1 cellular context compared by ENCODE assay signal in the genomic region with DNA sequence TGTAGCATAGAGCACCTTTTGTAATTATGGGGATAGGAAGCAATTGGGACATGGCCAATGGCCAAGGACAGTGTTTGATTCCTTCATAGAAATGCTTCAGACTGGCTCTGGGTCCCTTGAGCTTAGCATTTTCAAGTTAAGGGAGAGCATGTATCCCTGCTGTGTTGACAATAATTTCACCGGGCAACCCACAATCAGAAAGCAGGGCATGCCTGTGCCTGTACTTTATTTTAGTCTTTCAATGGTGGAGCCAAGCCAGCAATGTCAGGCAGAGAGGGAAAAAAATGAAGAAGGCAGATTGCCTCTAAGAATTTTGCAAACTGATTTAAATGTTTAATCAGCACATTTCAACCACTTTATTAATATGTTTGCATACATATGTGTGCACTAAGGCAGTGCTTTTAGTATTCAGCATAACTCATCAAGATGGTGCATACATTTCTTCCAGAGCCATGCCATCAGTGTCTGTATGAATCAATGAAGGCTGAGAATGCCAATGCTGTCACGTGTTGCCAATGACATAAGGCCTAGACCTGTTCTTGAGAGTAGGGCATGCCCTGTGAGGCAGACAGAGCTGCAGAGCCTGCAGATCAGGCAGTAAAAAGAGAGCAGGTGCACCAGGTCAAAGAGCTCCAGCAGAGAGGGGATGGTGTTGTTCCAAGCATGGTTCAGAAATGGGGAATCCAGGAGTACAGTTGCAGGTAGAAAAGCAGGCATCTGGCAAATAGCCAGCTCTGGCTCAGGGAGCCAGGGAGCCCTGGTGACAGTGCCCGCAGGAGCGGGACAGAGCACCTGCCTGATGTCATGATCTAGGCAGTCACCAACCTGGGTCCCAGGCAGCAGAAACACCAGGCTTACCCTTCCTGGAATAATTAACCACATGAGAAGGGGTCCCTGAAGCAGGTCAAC.
TF ChIP-seq lines count a peak whose summit lies in the region.

No MANE protein-coding gene starts in this region.

TF ChIP-seq in HepG2, 621 proteins besides CTCF, POLR2A, EP300 and RAD21:
- TF ChIP-seq, protein P1, sequence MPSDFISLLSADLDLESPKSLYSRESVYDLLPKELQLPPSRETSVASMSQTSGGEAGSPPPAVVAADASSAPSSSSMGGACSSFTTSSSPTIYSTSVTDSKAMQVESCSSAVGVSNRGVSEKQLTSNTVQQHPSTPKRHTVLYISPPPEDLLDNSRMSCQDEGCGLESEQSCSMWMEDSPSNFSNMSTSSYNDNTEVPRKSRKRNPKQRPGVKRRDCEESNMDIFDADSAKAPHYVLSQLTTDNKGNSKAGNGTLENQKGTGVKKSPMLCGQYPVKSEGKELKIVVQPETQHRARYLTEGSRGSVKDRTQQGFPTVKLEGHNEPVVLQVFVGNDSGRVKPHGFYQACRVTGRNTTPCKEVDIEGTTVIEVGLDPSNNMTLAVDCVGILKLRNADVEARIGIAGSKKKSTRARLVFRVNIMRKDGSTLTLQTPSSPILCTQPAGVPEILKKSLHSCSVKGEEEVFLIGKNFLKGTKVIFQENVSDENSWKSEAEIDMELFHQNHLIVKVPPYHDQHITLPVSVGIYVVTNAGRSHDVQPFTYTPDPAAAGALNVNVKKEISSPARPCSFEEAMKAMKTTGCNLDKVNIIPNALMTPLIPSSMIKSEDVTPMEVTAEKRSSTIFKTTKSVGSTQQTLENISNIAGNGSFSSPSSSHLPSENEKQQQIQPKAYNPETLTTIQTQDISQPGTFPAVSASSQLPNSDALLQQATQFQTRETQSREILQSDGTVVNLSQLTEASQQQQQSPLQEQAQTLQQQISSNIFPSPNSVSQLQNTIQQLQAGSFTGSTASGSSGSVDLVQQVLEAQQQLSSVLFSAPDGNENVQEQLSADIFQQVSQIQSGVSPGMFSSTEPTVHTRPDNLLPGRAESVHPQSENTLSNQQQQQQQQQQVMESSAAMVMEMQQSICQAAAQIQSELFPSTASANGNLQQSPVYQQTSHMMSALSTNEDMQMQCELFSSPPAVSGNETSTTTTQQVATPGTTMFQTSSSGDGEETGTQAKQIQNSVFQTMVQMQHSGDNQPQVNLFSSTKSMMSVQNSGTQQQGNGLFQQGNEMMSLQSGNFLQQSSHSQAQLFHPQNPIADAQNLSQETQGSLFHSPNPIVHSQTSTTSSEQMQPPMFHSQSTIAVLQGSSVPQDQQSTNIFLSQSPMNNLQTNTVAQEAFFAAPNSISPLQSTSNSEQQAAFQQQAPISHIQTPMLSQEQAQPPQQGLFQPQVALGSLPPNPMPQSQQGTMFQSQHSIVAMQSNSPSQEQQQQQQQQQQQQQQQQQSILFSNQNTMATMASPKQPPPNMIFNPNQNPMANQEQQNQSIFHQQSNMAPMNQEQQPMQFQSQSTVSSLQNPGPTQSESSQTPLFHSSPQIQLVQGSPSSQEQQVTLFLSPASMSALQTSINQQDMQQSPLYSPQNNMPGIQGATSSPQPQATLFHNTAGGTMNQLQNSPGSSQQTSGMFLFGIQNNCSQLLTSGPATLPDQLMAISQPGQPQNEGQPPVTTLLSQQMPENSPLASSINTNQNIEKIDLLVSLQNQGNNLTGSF (CRISPR knock-in tag; IDR thresholded peaks at IDR 0.05) = no peak
- TF ChIP-seq MAFK (conservative IDR thresholded peaks at IDR 0.05 in 1 of 2, IDR thresholded peaks at IDR 0.05 in 1 of 2; ENCODE audit: low read length in 2 of 2) (peak; percentile 4 to 60; a peak in 2 of 4 replicates), MAFF (IDR thresholded peaks at IDR 0.05; ENCODE audit: low read depth, low read length) (0 out of 2 replicates have a peak, but pooled peaks have one; percentile 40)
